Comparison of ENCODE assay signal across 8 cellular contexts in the genomic region with DNA sequence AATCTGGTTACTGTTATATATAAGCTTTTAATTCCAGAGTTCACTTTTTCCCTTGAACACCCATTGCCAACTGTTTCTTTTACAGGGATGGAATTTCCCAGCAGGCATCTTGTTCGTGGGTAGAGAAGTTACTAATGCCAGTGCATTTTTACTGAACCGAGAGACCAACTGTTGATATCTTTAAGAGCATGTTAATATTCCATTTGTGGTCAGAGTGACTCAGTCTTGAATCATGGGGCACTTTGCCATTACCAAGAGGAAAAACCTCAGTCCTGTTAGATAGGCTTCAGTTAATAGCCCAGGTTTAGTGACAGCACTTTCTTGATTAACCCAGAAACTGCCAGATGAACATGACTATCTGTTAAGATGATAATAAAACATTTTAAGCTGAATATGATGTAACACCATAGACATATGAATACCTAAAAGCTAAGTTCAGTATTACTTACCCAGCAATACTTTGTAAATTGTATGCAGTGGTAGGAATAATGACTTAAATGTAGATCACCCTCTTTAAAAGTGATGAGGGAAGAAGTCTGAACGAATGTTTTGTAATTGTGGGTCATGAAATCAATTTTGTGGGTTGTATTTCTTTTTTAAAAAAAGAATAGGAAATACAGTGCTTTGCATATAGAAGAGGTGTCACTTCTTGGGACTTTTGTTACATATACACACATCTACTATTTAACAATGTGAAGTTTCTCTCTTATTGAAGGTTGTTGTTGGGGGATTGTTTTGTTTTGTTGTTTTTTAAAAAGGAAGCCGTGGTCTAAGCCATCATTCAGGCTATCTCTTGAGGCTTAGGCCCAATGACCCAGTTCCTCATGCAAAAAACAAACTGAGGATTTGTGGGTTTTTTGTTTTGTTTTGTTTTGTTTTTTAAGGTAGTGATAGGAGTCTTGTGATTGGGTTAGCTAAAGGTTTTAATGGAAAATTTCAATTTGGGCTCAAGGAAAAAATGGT.
DNase-seq lines count a peak whose midpoint lies in the region; ATAC-seq and TF ChIP-seq lines count a peak whose summit lies in the region.

No MANE protein-coding gene starts in this region.

- no peak overlapping the region for H3K4me3 ChIP-seq in AG04450 (ENCODE audit: low read depth, low read length)
- H3K4me3 ChIP-seq in GM23338, result no peak overlapping the region

- DNase-seq in AG04450 (ENCODE audit: low read depth, low spot score) (peak; percentile 95), GM23338 (ENCODE audit: low spot score) (no peak), SW 1271 (lab: John Stamatoyannopoulos, UW) (peak; percentile 88 to 98), fibroblast of gingiva (ENCODE audit: low read depth) (peak; percentile 96), sciatic nerve (ENCODE audit: low spot score) (no peak)

- no peak overlapping the region for H2AFZ ChIP-seq in GM23338

- TF ChIP-seq CTCF in AG04450 (IDR thresholded peaks at IDR 0.05; ENCODE audit: low read depth, low read length) (no peak), GM23338 (conservative IDR thresholded peaks at IDR 0.05; ENCODE audit: low read depth in 2 of 2) (no peak)

- H3K27ac ChIP-seq in AG04450 (ENCODE audit: low read depth, low read length), result peak overlapping the region; percentile 89
- H3K27ac ChIP-seq in GM23338 (ENCODE audit: low read depth), result no peak overlapping the region

- H3K79me2 ChIP-seq in GM23338 (replicated peaks; ENCODE audit: insufficient read depth), result no peaks in the 10 kb centered on the region

- intact Hi-C loops in sciatic nerve (cut with DNase I), result no loop called here

- H3K4me2 ChIP-seq in GM23338, result no peak overlapping the region

- H3K9me3 ChIP-seq in AG04450 (ENCODE audit: control insufficient read depth, insufficient read depth, low read length), result no peaks in the 10 kb centered on the region

- H3K4me3 Mint-ChIP-seq in GM23338, result no peak overlapping the region

- no peaks in the 10 kb centered on the region for H3K9me2 ChIP-seq in GM23338 (ENCODE audit: insufficient read depth)

- H3K27ac Mint-ChIP-seq in GM23338, result peak overlapping the region; percentile 37

- no peaks in the 10 kb centered on the region; the same call in 1 of the 2 replicates for H4K20me1 ChIP-seq in GM23338 (replicated peaks; ENCODE audit: insufficient read depth)

- H3F3A ChIP-seq in GM23338 (replicated peaks; ENCODE audit: low read depth), result no peaks in the 10 kb centered on the region

- no peak for ATAC-seq in GM23338
- peak; percentile 95 for ATAC-seq in sciatic nerve
- ATAC-seq in GM19467 (IDR thresholded peaks at IDR 0.05; ENCODE audit: unreplicated experiment), result no peak
- no peak for ATAC-seq in GM21526 (IDR thresholded peaks at IDR 0.05; ENCODE audit: low FRiP score, unreplicated experiment)
- ATAC-seq in HG02678 (IDR thresholded peaks at IDR 0.05; ENCODE audit: unreplicated experiment), result no peak

- H3K4me1 Mint-ChIP-seq in GM23338, result no peaks in the 10 kb centered on the region

- H3K27me3 ChIP-seq in AG04450 (ENCODE audit: control insufficient read depth, insufficient read depth, low read length) (no peaks in the 10 kb centered on the region), GM23338 (ENCODE audit: insufficient read depth) (no peaks in the 10 kb centered on the region)

- H3K4me1 ChIP-seq in GM23338 (ENCODE audit: insufficient read depth), result no peaks in the 10 kb centered on the region

- CTCF ChIA-PET in AG04450 (lab: Charles Lee), result interaction anchor here (0.6 to 1.7 kb wide), 9 partner anchors 9 to 370 kb away, joined by 3 to 8 read pairs (median 4); no protein-coding TSS in a partner anchor

- H3K27me3 Mint-ChIP-seq in GM23338 (ENCODE audit: insufficient read depth, low read depth, poor library complexity), result peaks cover 1% of the 10 kb centered on the region

- POLR2A ChIA-PET in AG04450 (lab: Yijun Ruan, JAX), result interaction anchor here (0.8 to 1.7 kb wide), 6 partner anchors 19 to 101 kb away, joined by 3 to 15 read pairs (median 5); a partner anchor contains a TSS

- H3K36me3 Mint-ChIP-seq in GM23338 (ENCODE audit: low read depth), result no peaks in the 10 kb centered on the region; the same call in 2 of the 3 replicates

- H3K9me3 Mint-ChIP-seq in GM23338, result no peaks in the 10 kb centered on the region

- H3K36me3 ChIP-seq in GM23338 (ENCODE audit: insufficient read depth), result no peaks in the 10 kb centered on the region

TF ChIP-seq in GM23338, 12 proteins besides CTCF, POLR2A, EP300 and RAD21 (continues in another document):
- TF ChIP-seq ZNF114 (CRISPR knock-in tag; IDR thresholded peaks at IDR 0.05) (no peak), JUNB (IDR thresholded peaks at IDR 0.05; ENCODE audit: unreplicated experiment) (no peak), NANOG (IDR thresholded peaks at IDR 0.05; ENCODE audit: borderline replicate concordance) (no peak), CREB1 (CRISPR knock-in tag; IDR thresholded peaks at IDR 0.05; ENCODE audit: low read depth) (no peak), STAT1 (IDR thresholded peaks at IDR 0.05; ENCODE audit: unreplicated experiment) (no peak), POLR2AphosphoS5 (IDR thresholded peaks at IDR 0.05; ENCODE audit: low read depth) (no peak)
- TF ChIP-seq, protein P1, sequence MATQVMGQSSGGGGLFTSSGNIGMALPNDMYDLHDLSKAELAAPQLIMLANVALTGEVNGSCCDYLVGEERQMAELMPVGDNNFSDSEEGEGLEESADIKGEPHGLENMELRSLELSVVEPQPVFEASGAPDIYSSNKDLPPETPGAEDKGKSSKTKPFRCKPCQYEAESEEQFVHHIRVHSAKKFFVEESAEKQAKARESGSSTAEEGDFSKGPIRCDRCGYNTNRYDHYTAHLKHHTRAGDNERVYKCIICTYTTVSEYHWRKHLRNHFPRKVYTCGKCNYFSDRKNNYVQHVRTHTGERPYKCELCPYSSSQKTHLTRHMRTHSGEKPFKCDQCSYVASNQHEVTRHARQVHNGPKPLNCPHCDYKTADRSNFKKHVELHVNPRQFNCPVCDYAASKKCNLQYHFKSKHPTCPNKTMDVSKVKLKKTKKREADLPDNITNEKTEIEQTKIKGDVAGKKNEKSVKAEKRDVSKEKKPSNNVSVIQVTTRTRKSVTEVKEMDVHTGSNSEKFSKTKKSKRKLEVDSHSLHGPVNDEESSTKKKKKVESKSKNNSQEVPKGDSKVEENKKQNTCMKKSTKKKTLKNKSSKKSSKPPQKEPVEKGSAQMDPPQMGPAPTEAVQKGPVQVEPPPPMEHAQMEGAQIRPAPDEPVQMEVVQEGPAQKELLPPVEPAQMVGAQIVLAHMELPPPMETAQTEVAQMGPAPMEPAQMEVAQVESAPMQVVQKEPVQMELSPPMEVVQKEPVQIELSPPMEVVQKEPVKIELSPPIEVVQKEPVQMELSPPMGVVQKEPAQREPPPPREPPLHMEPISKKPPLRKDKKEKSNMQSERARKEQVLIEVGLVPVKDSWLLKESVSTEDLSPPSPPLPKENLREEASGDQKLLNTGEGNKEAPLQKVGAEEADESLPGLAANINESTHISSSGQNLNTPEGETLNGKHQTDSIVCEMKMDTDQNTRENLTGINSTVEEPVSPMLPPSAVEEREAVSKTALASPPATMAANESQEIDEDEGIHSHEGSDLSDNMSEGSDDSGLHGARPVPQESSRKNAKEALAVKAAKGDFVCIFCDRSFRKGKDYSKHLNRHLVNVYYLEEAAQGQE (IDR thresholded peaks at IDR 0.05; ENCODE audit: unreplicated experiment), result no peak
- TF ChIP-seq, protein P2, sequence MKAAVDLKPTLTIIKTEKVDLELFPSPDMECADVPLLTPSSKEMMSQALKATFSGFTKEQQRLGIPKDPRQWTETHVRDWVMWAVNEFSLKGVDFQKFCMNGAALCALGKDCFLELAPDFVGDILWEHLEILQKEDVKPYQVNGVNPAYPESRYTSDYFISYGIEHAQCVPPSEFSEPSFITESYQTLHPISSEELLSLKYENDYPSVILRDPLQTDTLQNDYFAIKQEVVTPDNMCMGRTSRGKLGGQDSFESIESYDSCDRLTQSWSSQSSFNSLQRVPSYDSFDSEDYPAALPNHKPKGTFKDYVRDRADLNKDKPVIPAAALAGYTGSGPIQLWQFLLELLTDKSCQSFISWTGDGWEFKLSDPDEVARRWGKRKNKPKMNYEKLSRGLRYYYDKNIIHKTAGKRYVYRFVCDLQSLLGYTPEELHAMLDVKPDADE (IDR thresholded peaks at IDR 0.05), result no peak

Comparison
In these comparisons a context has a peak if more than half of its experiments do, and no peak if none do; other contexts are left out.
1. DNase-seq: peak in AG04450 (single experiment), SW 1271 (2 of 2) and fibroblast of gingiva (single experiment); none in GM23338 (single experiment) and sciatic nerve (single experiment).